ENCODE assay signal across 9 cellular contexts in genomic region chr14:50530358-50530757, GRCh38. TPM values are rescaled to one million over a fixed set of nuclear protein-coding genes. Genes with fewer than 3 reads are reported as not detected.
DNase-seq lines count a peak whose midpoint lies in the region; TF ChIP-seq lines count a peak whose summit lies in the region.
"Had no signal": no experiment of that assay in that cellular context is flagged by ENCODE, and none has a peak within 500 bp of the region (broad histone marks: within the 10 kb centered on the region; RNA-seq: fewer than 3 reads in every experiment).

No MANE protein-coding gene starts in this region.

- H3K27ac ChIP-seq in SJSA1: peak overlapping the region; percentile 93

- TF ChIP-seq CTCF in epithelial cell of proximal tubule (conservative IDR thresholded peaks at IDR 0.05; ENCODE audit: low read depth, low read length): no peak
- TF ChIP-seq CTCF in retinal pigment epithelial cell (conservative IDR thresholded peaks at IDR 0.05; ENCODE audit: low read depth, low read length): no peak

- H3K4me3 ChIP-seq in GM08714 (ENCODE audit: low read length): peak overlapping the region; percentile 11; the same call in 1 of the 2 replicates
- H3K4me3 ChIP-seq in SJSA1: peak overlapping the region; percentile 98
- peak overlapping the region; percentile 93 for H3K4me3 ChIP-seq in epithelial cell of proximal tubule (ENCODE audit: low read depth, low read length)
- peak overlapping the region; percentile 90 for H3K4me3 ChIP-seq in retinal pigment epithelial cell (ENCODE audit: low read length)

- H3K27me3 ChIP-seq in SJSA1 (replicated peaks): no peaks in the 10 kb centered on the region

- no peaks in the 10 kb centered on the region for H3K9me3 ChIP-seq in SJSA1 (replicated peaks)

- peaks cover 43% of the 10 kb centered on the region for H3K36me3 ChIP-seq in SJSA1

- peaks cover 53% of the 10 kb centered on the region for H3K4me1 ChIP-seq in SJSA1 (replicated peaks)

- peak in 1 of 2 experiments; percentile 48 for DNase-seq in SJSA1 (ENCODE audit: low read depth in 1 of 2, low spot score in 2 of 2)
- no peak for DNase-seq in epithelial cell of proximal tubule (ENCODE audit: low read depth)
- peak; percentile 43 for DNase-seq in retinal pigment epithelial cell (ENCODE audit: low read depth)
- no peak for DNase-seq in HUDEP-2 (lab: John Stamatoyannopoulos, UW; ENCODE audit: unreplicated experiment in 76 of 76)
- no peak for DNase-seq in NK-92 (lab: John Stamatoyannopoulos, UW; ENCODE audit: unreplicated experiment)
- no peak for DNase-seq in AG08396 (ENCODE audit: low spot score)
- DNase-seq in NCI-H1092 (lab: John Stamatoyannopoulos, UW): no peak
- DNase-seq: MV-4-11 had no signal

RNA-seq across cellular contexts. Expression of gene MAP4K5, which starts 2.0 kb away (rescaled TPM):
- total RNA-seq in SJSA1 (2014; rRNA removed; shearing (Covaris generic)): 64.8 and 199 TPM in 2 replicates
- total RNA-seq in epithelial cell of proximal tubule: 83.8 and 128 TPM in 2 replicates

RNA-seq across cellular contexts. Expression of gene ATL1, which starts 29.6 kb away (rescaled TPM):
- total RNA-seq in SJSA1 (2014; rRNA removed; shearing (Covaris generic)): 2.3 and 11.2 TPM in 2 replicates
- 2.0 and 5.3 TPM in 2 replicates for total RNA-seq in epithelial cell of proximal tubule

Comparison
In these comparisons a context has a peak if more than half of its experiments do, and no peak if none do; other contexts are left out.
1. H3K4me3 ChIP-seq: peak in every context shown above with its lines; median percentile 98 in SJSA1; 93 in epithelial cell of proximal tubule; 90 in retinal pigment epithelial cell; 11 in GM08714.